In the genomic region with DNA sequence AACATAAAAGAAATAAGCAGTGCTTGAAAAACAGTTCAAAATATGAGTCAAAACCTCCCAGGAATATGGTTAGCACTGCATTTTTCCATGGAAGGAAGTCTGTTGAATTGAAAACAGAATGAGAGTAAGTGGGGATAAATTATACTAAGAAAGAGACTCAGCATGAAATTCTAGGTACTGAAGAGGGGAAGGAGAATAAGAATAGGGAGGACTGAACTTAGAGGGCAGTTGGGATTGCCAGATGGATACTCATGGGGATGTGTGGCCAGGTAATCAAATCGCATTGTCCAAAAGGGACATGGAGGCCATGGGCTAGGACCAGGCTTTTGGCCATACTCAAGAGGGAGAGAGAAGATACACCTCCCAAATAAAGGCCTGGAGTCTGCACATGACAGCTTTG, we compare ENCODE assay signal across 16 cellular contexts.
DNase-seq lines count a peak whose midpoint lies in the region; ATAC-seq, FAIRE-seq and TF ChIP-seq lines count a peak whose summit lies in the region.
"Had no signal": no experiment of that assay in that cellular context is flagged by ENCODE, and none has a peak within 500 bp of the region (broad histone marks: within the 10 kb centered on the region; RNA-seq: fewer than 3 reads in every experiment).

No MANE protein-coding gene starts in this region.

- TF ChIP-seq POLR2A in esophagus muscularis mucosa (IDR thresholded peaks at IDR 0.05; ENCODE audit: low read depth): no peak
- no peak for TF ChIP-seq POLR2A in lower leg skin (IDR thresholded peaks at IDR 0.05)

- no peak for DNase-seq in left ventricle myocardium inferior
- no peak for DNase-seq in heart right ventricle
- peak; percentile 34 for DNase-seq in esophagus muscularis mucosa (ENCODE audit: extremely low spot score)
- peak; percentile 5 for DNase-seq in iPS DF 6.9 (ENCODE audit: low read depth, low spot score)
- DNase-seq in small intestine: no peak
- DNase-seq in stimulated activated naive CD4-positive, alpha-beta T cell (lab: John Stamatoyannopoulos, UW): no peak
- no peak for DNase-seq in lower leg skin (ENCODE audit: low spot score in 2 of 2)
- DNase-seq: ACHN; CD4-positive, CD25-positive, alpha-beta regulatory T cell; DMS53; GF-D8; HCEC 1CT; HFFc6 had no signal

- peaks cover 23% of the 10 kb centered on the region for H3K4me1 ChIP-seq in left ventricle myocardium inferior
- H3K4me1 ChIP-seq in heart right ventricle: peaks cover 0 to 16% (median 11%) of the 10 kb centered on the region in 9 donors
- peaks cover 0 to 8% (median 2%) of the 10 kb centered on the region in 4 donors for H3K4me1 ChIP-seq in esophagus muscularis mucosa
- H3K4me1 ChIP-seq in iPS DF 6.9 (ENCODE audit: control insufficient read depth, insufficient read depth, low read length): peaks cover 4% of the 10 kb centered on the region; the same call in 1 of the 2 replicates
- no peaks in the 10 kb centered on the region for H3K4me1 ChIP-seq in small intestine (ENCODE audit: control insufficient read depth in 2 of 2, insufficient read depth in 1 of 2, low read depth in 1 of 2, low read length in 1 of 2)
- H3K4me1 ChIP-seq: BLaER1 treated with 17β-estradiol and CSF1 and Interleukin-3, amounts not matched to agents 10 nM and 100 nM had no signal

- H3K27me3 ChIP-seq in left ventricle myocardium inferior (ENCODE audit: low read depth) (no peaks in the 10 kb centered on the region), heart right ventricle (no peaks in the 10 kb centered on the region), esophagus muscularis mucosa (no peaks in the 10 kb centered on the region), iPS DF 6.9 (ENCODE audit: control insufficient read depth, insufficient read depth, low read length) (no peaks in the 10 kb centered on the region), small intestine (ENCODE audit: control insufficient read depth in 2 of 2, insufficient read depth in 2 of 2, low read length in 2 of 2) (no peaks in the 10 kb centered on the region)
- H3K27me3 ChIP-seq: BLaER1 treated with 17β-estradiol and CSF1 and Interleukin-3, amounts not matched to agents 10 nM and 100 nM had no signal

- no peak for ATAC-seq in heart right ventricle

- no peak for FAIRE-seq in small intestine (lab: Jason Lieb, UNC)
- FAIRE-seq: GM19239, H1 had no signal

- WGBS in heart right ventricle, 2 donors: 93 to 95% methylated on average over 1 of the region's 1 CpG
- WGBS in esophagus muscularis mucosa: 87% methylated on average over 1 of the region's 1 CpG
- no CpG with 5 or more reads among the region's 1 CpG for WGBS in iPS DF 6.9 (ENCODE audit: insufficient coverage, insufficient read length)
- WGBS in small intestine, 3 donors: 90 to 100% (median 100%) methylated on average over 1 of the region's 1 CpG
- 85 to 92% methylated on average over 1 of the region's 1 CpG for WGBS in lower leg skin, 2 donors

- no peak overlapping the region for H3K4me3 ChIP-seq in left ventricle myocardium inferior
- no peak overlapping the region for H3K4me3 ChIP-seq in heart right ventricle
- H3K4me3 ChIP-seq in esophagus muscularis mucosa: no peak overlapping the region
- no peak overlapping the region for H3K4me3 ChIP-seq in iPS DF 6.9 (ENCODE audit: low read length)
- no peak overlapping the region for H3K4me3 ChIP-seq in small intestine (ENCODE audit: low read depth in 1 of 2, low read length in 2 of 2)
- no peak overlapping the region for H3K4me3 ChIP-seq in lower leg skin (ENCODE audit: low read depth, poor library complexity, severe bottlenecking)
- H3K4me3 ChIP-seq: BLaER1 treated with 17β-estradiol and CSF1 and Interleukin-3, amounts not matched to agents 10 nM and 100 nM had no signal

- H3K36me3 ChIP-seq in left ventricle myocardium inferior (no peaks in the 10 kb centered on the region), heart right ventricle (no peaks in the 10 kb centered on the region), esophagus muscularis mucosa (no peaks in the 10 kb centered on the region), iPS DF 6.9 (ENCODE audit: control insufficient read depth, insufficient read depth, low read length) (no peaks in the 10 kb centered on the region), small intestine (ENCODE audit: control insufficient read depth in 2 of 2, insufficient read depth in 2 of 2, low read length in 2 of 2) (no peaks in the 10 kb centered on the region)
- H3K36me3 ChIP-seq: BLaER1 treated with 17β-estradiol and CSF1 and Interleukin-3, amounts not matched to agents 10 nM and 100 nM had no signal

- no peak for TF ChIP-seq EP300 in esophagus muscularis mucosa (IDR thresholded peaks at IDR 0.05)

- TF ChIP-seq CTCF in left ventricle myocardium inferior (IDR thresholded peaks at IDR 0.05; ENCODE audit: borderline replicate concordance) (no peak), heart right ventricle (IDR thresholded peaks at IDR 0.05) (no peak), esophagus muscularis mucosa (IDR thresholded peaks at IDR 0.05) (no peak), lower leg skin (IDR thresholded peaks at IDR 0.05) (no peak)

- peaks cover 13% of the 10 kb centered on the region for H3K9me3 ChIP-seq in left ventricle myocardium inferior (replicated peaks)
- H3K9me3 ChIP-seq in heart right ventricle: peaks cover 0 to 15% (median 3%) of the 10 kb centered on the region in 11 donors
- peaks cover 0 to 15% (median 0%) of the 10 kb centered on the region in 4 donors for H3K9me3 ChIP-seq in esophagus muscularis mucosa
- no peaks in the 10 kb centered on the region for H3K9me3 ChIP-seq in iPS DF 6.9 (ENCODE audit: control insufficient read depth, insufficient read depth, low read length)
- no peaks in the 10 kb centered on the region for H3K9me3 ChIP-seq in small intestine (ENCODE audit: control insufficient read depth, low read depth)

- H3K27ac ChIP-seq in left ventricle myocardium inferior (replicated peaks) (peak overlapping the region; percentile 30), heart right ventricle (peak overlapping the region in 3 of 10 donors; percentile 20 to 29 (median 20)), esophagus muscularis mucosa (replicated peaks in 1 of 4) (no peak overlapping the region), iPS DF 6.9 (ENCODE audit: low read length) (no peak overlapping the region), small intestine (ENCODE audit: low read depth in 1 of 2, low read length in 1 of 2) (no peak overlapping the region)
- H3K27ac ChIP-seq: BLaER1 treated with 17β-estradiol and CSF1 and Interleukin-3, amounts not matched to agents 10 nM and 100 nM had no signal

- intact Hi-C loops in left ventricle myocardium inferior (cut with micrococcal nuclease): no loop called here
- intact Hi-C loops in heart right ventricle (cut with DNase I): no loop called here
- intact Hi-C loops in esophagus muscularis mucosa (cut with DNase I): no loop called here
- intact Hi-C loops in lower leg skin (cut with DNase I; ENCODE audit: low total_unique reads): loop anchor here (5.0 kb wide), 1 partner anchor 983 kb away; no protein-coding TSS in a partner anchor

Comparison
In these comparisons a context has a peak if more than half of its experiments do, and no peak if none do; other contexts are left out.
1. DNase-seq: peak in esophagus muscularis mucosa (single experiment) and iPS DF 6.9 (single experiment); none in left ventricle myocardium inferior (single experiment), heart right ventricle (0 of 2), small intestine (single experiment), stimulated activated naive CD4-positive, alpha-beta T cell (0 of 6) and lower leg skin (0 of 2).